28 cellular contexts compared by ENCODE assay signal in genomic region chr9:115137511-115137910, GRCh38. TPM values are rescaled to one million over a fixed set of nuclear protein-coding genes. Genes with fewer than 3 reads are reported as not detected.
"Had no signal": no experiment of that assay in that cellular context is flagged by ENCODE, and none has a peak within 500 bp of the region (broad histone marks: within the 10 kb centered on the region; RNA-seq: fewer than 3 reads in every experiment).

No MANE protein-coding gene starts in this region.

- H3K27ac Mint-ChIP-seq: activated CD4-positive, alpha-beta memory T cell treated with anti-CD3 and anti-CD28 coated beads for 36 hours; activated naive CD4-positive, alpha-beta T cell treated with anti-CD3 and anti-CD28 coated beads, Interleukin-2, amount 10 ng/mL, durations not matched to agents 7 days and 5 days; activated naive CD4-positive, alpha-beta T cell treated with anti-CD3 and anti-CD28 coated beads, Interleukin-2, amount 50 U/mL, for 72 hours; activated naive CD8-positive, alpha-beta T cell treated with anti-CD3 and anti-CD28 coated beads, Interleukin-2, amount 10 ng/mL, durations not matched to agents 7 days and 5 days; activated T-cell treated with anti-CD3 and anti-CD28 coated beads, Interleukin-2, amount 50 U/mL, for 24 hours; activated T-cell treated with anti-CD3 and anti-CD28 coated beads, Interleukin-2, amount 50 U/mL, for 72 hours; effector memory CD8-positive, alpha-beta T cell had no signal

- H3K9me3 ChIP-seq: body of pancreas, esophagus muscularis mucosa, gastrocnemius medialis, heart left ventricle had no signal

- H3K4me3 Mint-ChIP-seq: activated CD4-positive, alpha-beta memory T cell treated with anti-CD3 and anti-CD28 coated beads for 36 hours; activated naive CD4-positive, alpha-beta T cell treated with anti-CD3 and anti-CD28 coated beads, Interleukin-2, amount 10 ng/mL, durations not matched to agents 7 days and 5 days; activated naive CD8-positive, alpha-beta T cell treated with anti-CD3 and anti-CD28 coated beads, Interleukin-2, amount 10 ng/mL, durations not matched to agents 7 days and 5 days; activated T-cell treated with anti-CD3 and anti-CD28 coated beads, Interleukin-2, amount 50 U/mL, for 24 hours; activated T-cell treated with anti-CD3 and anti-CD28 coated beads, Interleukin-2, amount 50 U/mL, for 72 hours; effector memory CD8-positive, alpha-beta T cell had no signal

- DNase-seq: activated CD4-positive, alpha-beta memory T cell treated with anti-CD3 and anti-CD28 coated beads for 36 hours; activated CD4-positive, alpha-beta T cell treated with anti-CD3 and anti-CD28 coated beads for 1 hour; activated CD4-positive, alpha-beta T cell treated with anti-CD3 and anti-CD28 coated beads for 48 hours; activated CD8-positive, alpha-beta memory T cell treated with anti-CD3 and anti-CD28 coated beads, Interleukin-2, amount 50 U/mL, for 48 hours; activated gamma-delta T cell; activated naive CD4-positive, alpha-beta T cell; activated naive CD4-positive, alpha-beta T cell treated with anti-CD3 and anti-CD28 coated beads, Interleukin-2, amount 10 ng/mL, durations not matched to agents 7 days and 5 days; activated naive CD8-positive, alpha-beta T cell treated with anti-CD3 and anti-CD28 coated beads, Interleukin-2, amount 10 ng/mL, durations not matched to agents 7 days and 5 days; activated T-cell treated with anti-CD3 and anti-CD28 coated beads for 4 hours; activated T-cell treated with anti-CD3 and anti-CD28 coated beads, Interleukin-2, amount 50 U/mL, for 24 hours; activated T-cell treated with anti-CD3 and anti-CD28 coated beads, Interleukin-2, amount 50 U/mL, for 72 hours; amniotic stem cell; anterior cingulate cortex; body of pancreas; caudate nucleus; cortex of kidney; dermis blood vessel endothelial cell; effector CD4-positive, alpha-beta T cell; effector memory CD8-positive, alpha-beta T cell; erythroblast; gastrocnemius medialis; glutamatergic neuron; heart left ventricle; T-helper 2 cell had no signal

- FAIRE-seq: colon had no signal

- H3K36me3 Mint-ChIP-seq: activated CD4-positive, alpha-beta memory T cell treated with anti-CD3 and anti-CD28 coated beads for 36 hours; activated naive CD4-positive, alpha-beta T cell treated with anti-CD3 and anti-CD28 coated beads, Interleukin-2, amount 50 U/mL, for 72 hours had no signal

- H3K4me3 ChIP-seq: body of pancreas, esophagus muscularis mucosa, gastrocnemius medialis, heart left ventricle had no signal

- H3K9me3 Mint-ChIP-seq: activated CD4-positive, alpha-beta memory T cell treated with anti-CD3 and anti-CD28 coated beads for 36 hours; activated naive CD4-positive, alpha-beta T cell treated with anti-CD3 and anti-CD28 coated beads, Interleukin-2, amount 50 U/mL, for 72 hours; activated T-cell treated with anti-CD3 and anti-CD28 coated beads, Interleukin-2, amount 50 U/mL, for 24 hours; activated T-cell treated with anti-CD3 and anti-CD28 coated beads, Interleukin-2, amount 50 U/mL, for 72 hours; effector memory CD8-positive, alpha-beta T cell had no signal

- ATAC-seq: activated naive CD4-positive, alpha-beta T cell treated with anti-CD3 and anti-CD28 coated beads, Interleukin-2, amount 50 U/mL, for 72 hours; activated T-cell treated with anti-CD3 and anti-CD28 coated beads, Interleukin-2, amount 50 U/mL, for 72 hours; body of pancreas; effector memory CD8-positive, alpha-beta T cell; foreskin keratinocyte; gastrocnemius medialis; heart left ventricle had no signal

- H3K36me3 ChIP-seq: esophagus muscularis mucosa, gastrocnemius medialis, heart left ventricle had no signal

- H3K27ac ChIP-seq: body of pancreas, esophagus muscularis mucosa, foreskin keratinocyte, gastrocnemius medialis, heart left ventricle had no signal

- H3K27me3 ChIP-seq: body of pancreas, esophagus muscularis mucosa, foreskin keratinocyte had no signal

- H3K4me1 ChIP-seq: body of pancreas, gastrocnemius medialis, heart left ventricle had no signal

RNA-seq across cellular contexts. Expression of gene TNC, which starts 19.6 kb away (rescaled TPM):
- total RNA-seq: activated naive CD4-positive, alpha-beta T cell treated with anti-CD3 and anti-CD28 coated beads, Interleukin-2, amount 50 U/mL, for 72 hours had no signal
